In the genomic region with DNA sequence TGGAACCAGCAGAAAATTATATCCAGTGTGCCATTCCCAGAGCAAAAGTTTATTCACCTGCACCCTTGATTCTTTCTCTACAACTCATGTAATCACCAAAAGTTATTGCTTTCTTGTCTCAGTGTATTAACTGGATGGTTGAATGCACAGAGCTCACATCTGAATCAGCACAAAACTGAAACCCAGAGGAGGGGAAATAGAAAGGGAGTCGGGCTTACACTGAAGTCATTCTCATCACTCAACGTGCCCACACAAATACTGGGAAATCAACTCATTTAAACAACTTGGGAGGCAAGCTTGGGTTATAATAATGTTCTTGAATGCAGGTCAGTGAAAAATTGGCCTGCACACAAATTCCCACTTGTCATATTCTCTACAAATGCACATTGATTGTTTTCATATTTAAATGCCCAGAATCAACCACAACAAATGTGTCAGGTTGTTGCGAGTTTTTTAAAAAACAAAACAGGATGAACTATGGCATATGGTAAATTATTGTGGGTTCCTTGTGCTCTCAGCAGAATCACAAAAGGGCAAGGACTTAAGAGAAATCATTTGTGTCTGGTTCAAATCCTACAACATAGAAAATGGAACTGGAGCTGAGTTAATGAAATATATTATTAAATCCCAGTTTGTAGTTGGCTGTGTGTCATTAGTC, we compare ENCODE assay signal across 1 cellular context.
TF ChIP-seq lines count a peak whose summit lies in the region.

No MANE protein-coding gene starts in this region.

TF ChIP-seq in GM12878, 131 proteins besides CTCF, POLR2A, EP300 and RAD21 (continued from another document):
- TF ChIP-seq, protein P1, sequence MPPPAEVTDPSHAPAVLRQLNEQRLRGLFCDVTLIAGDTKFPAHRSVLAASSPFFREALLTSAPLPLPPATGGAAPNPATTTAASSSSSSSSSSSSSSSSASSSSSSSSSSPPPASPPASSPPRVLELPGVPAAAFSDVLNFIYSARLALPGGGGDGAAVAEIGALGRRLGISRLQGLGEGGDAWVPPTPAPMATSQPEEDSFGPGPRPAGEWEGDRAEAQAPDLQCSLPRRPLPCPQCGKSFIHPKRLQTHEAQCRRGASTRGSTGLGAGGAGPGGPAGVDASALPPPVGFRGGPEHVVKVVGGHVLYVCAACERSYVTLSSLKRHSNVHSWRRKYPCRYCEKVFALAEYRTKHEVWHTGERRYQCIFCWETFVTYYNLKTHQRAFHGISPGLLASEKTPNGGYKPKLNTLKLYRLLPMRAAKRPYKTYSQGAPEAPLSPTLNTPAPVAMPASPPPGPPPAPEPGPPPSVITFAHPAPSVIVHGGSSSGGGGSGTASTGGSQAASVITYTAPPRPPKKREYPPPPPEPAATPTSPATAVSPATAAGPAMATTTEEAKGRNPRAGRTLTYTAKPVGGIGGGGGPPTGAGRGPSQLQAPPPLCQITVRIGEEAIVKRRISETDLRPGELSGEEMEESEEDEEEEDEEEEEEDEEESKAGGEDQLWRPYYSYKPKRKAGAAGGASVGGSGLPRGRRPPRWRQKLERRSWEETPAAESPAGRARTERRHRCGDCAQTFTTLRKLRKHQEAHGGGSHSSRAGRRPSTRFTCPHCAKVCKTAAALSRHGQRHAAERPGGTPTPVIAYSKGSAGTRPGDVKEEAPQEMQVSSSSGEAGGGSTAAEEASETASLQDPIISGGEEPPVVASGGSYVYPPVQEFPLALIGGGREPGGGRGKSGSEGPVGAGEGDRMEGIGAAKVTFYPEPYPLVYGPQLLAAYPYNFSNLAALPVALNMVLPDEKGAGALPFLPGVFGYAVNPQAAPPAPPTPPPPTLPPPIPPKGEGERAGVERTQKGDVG (CRISPR knock-in tag; IDR thresholded peaks at IDR 0.05): no peak
- TF ChIP-seq SP1 (IDR thresholded peaks at IDR 0.05; ENCODE audit: low read depth, low read length) (no peak), CBX3 (IDR thresholded peaks at IDR 0.05; ENCODE audit: borderline replicate concordance, low read depth) (no peak), IRF4 (IDR thresholded peaks at IDR 0.05; ENCODE audit: low read depth, low read length) (0 out of 2 replicates have a peak, but pooled peaks have one; percentile 30), HDGF (IDR thresholded peaks at IDR 0.05) (no peak), NFIC (IDR thresholded peaks at IDR 0.05; ENCODE audit: low read depth, low read length) (peak; percentile 34; the same call in 1 of the 2 replicates), ETV6 (conservative IDR thresholded peaks at IDR 0.05 in 1 of 2, IDR thresholded peaks at IDR 0.05 in 1 of 2; ENCODE audit: borderline replicate concordance in 1 of 2, low read depth in 1 of 2) (peak in 1 of 2 experiments; percentile 55; a peak in 1 of 4 replicates)
